10 cellular contexts compared by ENCODE assay signal in the genomic region with DNA sequence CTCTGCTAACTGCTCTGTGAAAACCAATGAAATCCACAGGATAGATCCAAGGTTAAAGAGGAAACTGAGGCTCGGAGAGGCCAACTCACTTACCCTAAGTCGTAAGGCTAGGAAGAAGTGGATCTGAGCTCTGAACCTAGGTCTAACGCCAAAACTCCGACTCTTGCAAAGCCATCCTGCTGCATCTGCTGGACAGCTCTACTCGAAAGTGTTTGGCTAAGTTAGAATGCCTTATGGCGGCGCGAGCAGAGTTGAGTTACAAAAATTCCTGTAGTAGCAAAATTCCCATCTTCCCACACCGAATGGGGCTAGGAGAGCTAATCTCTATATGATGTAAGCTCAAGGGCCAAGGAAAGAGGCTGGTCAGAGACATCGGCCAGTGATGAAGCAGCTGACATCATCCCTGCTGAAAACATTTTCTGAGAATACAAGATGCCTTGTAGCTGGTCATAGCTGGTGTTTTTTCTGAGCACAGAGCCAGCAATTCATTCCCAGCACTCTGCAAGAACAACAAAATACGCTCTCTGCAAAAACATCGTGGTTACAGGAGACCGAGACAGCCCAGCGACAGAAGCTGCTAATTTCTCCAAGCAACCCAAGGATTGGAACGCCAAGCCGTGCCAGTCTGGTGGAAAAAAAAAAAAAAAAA. TPM values are rescaled to one million over a fixed set of nuclear protein-coding genes. Genes with fewer than 3 reads are reported as not detected.
DNase-seq lines count a peak whose midpoint lies in the region; ATAC-seq, FAIRE-seq and TF ChIP-seq lines count a peak whose summit lies in the region.
"Had no signal": no experiment of that assay in that cellular context is flagged by ENCODE, and none has a peak within 500 bp of the region (broad histone marks: within the 10 kb centered on the region; RNA-seq: fewer than 3 reads in every experiment).

No MANE protein-coding gene starts in this region.

- H3K4me1 ChIP-seq in skeletal muscle satellite cell (ENCODE audit: control insufficient read depth, insufficient read depth, low read length): peaks cover 13% of the 10 kb centered on the region
- peaks cover 9% of the 10 kb centered on the region for H3K4me1 ChIP-seq in HAP-1

- H3K4me1 Mint-ChIP-seq in HFFc6 (ENCODE audit: low read depth): peaks cover 35% of the 10 kb centered on the region
- H3K4me1 Mint-ChIP-seq in activated CD4-positive, alpha-beta memory T cell treated with anti-CD3 and anti-CD28 coated beads for 36 hours (ENCODE audit: low read depth): peaks cover 31% of the 10 kb centered on the region
- H3K4me1 Mint-ChIP-seq in glutamatergic neuron (ENCODE audit: low read depth, unreplicated experiment): peaks cover 15% of the 10 kb centered on the region

- H3K9ac ChIP-seq in skeletal muscle satellite cell (ENCODE audit: low read depth, low read length): no peak overlapping the region

- peak overlapping the region; percentile 96 for H3K4me3 ChIP-seq in skeletal muscle satellite cell (ENCODE audit: low read length)
- no peak overlapping the region for H3K4me3 ChIP-seq in HAP-1

- H3K9me3 Mint-ChIP-seq in HFFc6: no peaks in the 10 kb centered on the region
- no peaks in the 10 kb centered on the region for H3K9me3 Mint-ChIP-seq in activated CD4-positive, alpha-beta memory T cell treated with anti-CD3 and anti-CD28 coated beads for 36 hours
- H3K9me3 Mint-ChIP-seq in glutamatergic neuron (ENCODE audit: unreplicated experiment): peaks cover under 1% of the 10 kb centered on the region

- H3K27me3 ChIP-seq in skeletal muscle satellite cell (ENCODE audit: control insufficient read depth, insufficient read depth, low read length) (no peaks in the 10 kb centered on the region), HAP-1 (ENCODE audit: low read depth) (no peaks in the 10 kb centered on the region)

- H3K9me3 ChIP-seq in skeletal muscle satellite cell (replicated peaks; ENCODE audit: low read length): no peaks in the 10 kb centered on the region
- H3K9me3 ChIP-seq in HAP-1: no peaks in the 10 kb centered on the region

- intact Hi-C loops in activated CD4-positive, alpha-beta memory T cell treated with anti-CD3 and anti-CD28 coated beads for 36 hours (cut with micrococcal nuclease): loop anchor here (2.0 kb wide), 1 partner anchor 19 kb away; no protein-coding TSS in a partner anchor

- TF ChIP-seq CTCF in HFFc6 (IDR thresholded peaks at IDR 0.05) (no peak), glutamatergic neuron (IDR thresholded peaks at IDR 0.05; ENCODE audit: partially characterized antibody, unreplicated experiment) (no peak)

- H3K27ac Mint-ChIP-seq in HFFc6 (peak overlapping the region; percentile 100; the same call in 1 of the 2 replicates), glutamatergic neuron (ENCODE audit: unreplicated experiment) (no peak overlapping the region)
- H3K27ac Mint-ChIP-seq in activated CD4-positive, alpha-beta memory T cell treated with anti-CD3 and anti-CD28 coated beads for 36 hours: no peak overlapping the region

- no peaks in the 10 kb centered on the region for H3K36me3 Mint-ChIP-seq in HFFc6 (ENCODE audit: low read depth)
- H3K36me3 Mint-ChIP-seq in activated CD4-positive, alpha-beta memory T cell treated with anti-CD3 and anti-CD28 coated beads for 36 hours: peaks cover 2% of the 10 kb centered on the region
- no peaks in the 10 kb centered on the region for H3K36me3 Mint-ChIP-seq in glutamatergic neuron (ENCODE audit: unreplicated experiment)

- CTCF ChIA-PET in activated CD4-positive, alpha-beta memory T cell treated with anti-CD3 and anti-CD28 coated beads for 36 hours (lab: Charles Lee): interaction anchor here (1.2 to 3.5 kb wide), 8 partner anchors 17 to 304 kb away, joined by 3 to 16 read pairs (median 6); no protein-coding TSS in a partner anchor

- DNase-seq in HFFc6 (no peak), glutamatergic neuron (no peak), HAP-1 (ENCODE audit: low spot score in 2 of 2) (no peak), GM19239 (ENCODE audit: insufficient read length, low spot score) (no peak)
- DNase-seq in activated CD4-positive, alpha-beta memory T cell treated with anti-CD3 and anti-CD28 coated beads for 36 hours: no peak
- DNase-seq: NCI-H1092; stimulated activated CD4-positive, alpha-beta T cell treated with anti-CD3 and anti-CD28 coated beads, Interleukin-4, amount 100 ng/mL, for 1 hour had no signal

- peaks cover 2% of the 10 kb centered on the region; the same call in 1 of the 2 replicates for H3K27me3 Mint-ChIP-seq in HFFc6 (ENCODE audit: insufficient read depth)
- no peaks in the 10 kb centered on the region for H3K27me3 Mint-ChIP-seq in activated CD4-positive, alpha-beta memory T cell treated with anti-CD3 and anti-CD28 coated beads for 36 hours
- peaks cover 2% of the 10 kb centered on the region for H3K27me3 Mint-ChIP-seq in glutamatergic neuron (ENCODE audit: unreplicated experiment)

- peak overlapping the region; percentile 97 for H3K4me3 Mint-ChIP-seq in HFFc6
- H3K4me3 Mint-ChIP-seq in activated CD4-positive, alpha-beta memory T cell treated with anti-CD3 and anti-CD28 coated beads for 36 hours: peak overlapping the region; percentile 98
- peak overlapping the region; percentile 86 for H3K4me3 Mint-ChIP-seq in glutamatergic neuron (ENCODE audit: unreplicated experiment)

- H3K4me2 ChIP-seq in skeletal muscle satellite cell (ENCODE audit: low read length): peak overlapping the region; percentile 82

- FAIRE-seq in GM19239 (lab: Jason Lieb, UNC): no peak
- FAIRE-seq: bronchial epithelial cell had no signal

- in situ Hi-C loops in HAP-1 (cut with MboI; ENCODE audit: low sequenced_read_pairs): no loop called here

- H3K36me3 ChIP-seq in skeletal muscle satellite cell (ENCODE audit: insufficient read depth, low read length) (peaks cover 8% of the 10 kb centered on the region), HAP-1 (replicated peaks) (peaks cover 8% of the 10 kb centered on the region)

- ATAC-seq in HG03439 (IDR thresholded peaks at IDR 0.05; ENCODE audit: unreplicated experiment): no peak

- POLR2A ChIA-PET in activated CD4-positive, alpha-beta memory T cell treated with anti-CD3 and anti-CD28 coated beads for 36 hours (lab: Charles Lee): interaction anchor here (1.3 kb wide), 1 partner anchor 317 kb away, joined by 5 read pairs; no protein-coding TSS in a partner anchor

RNA-seq across cellular contexts. Expression of a gene that starts 1.8 kb away (rescaled TPM):
- total RNA-seq in HFFc6 (2021; fragmentation: NEBNext Ultra II Directional; extraction: Animal tissue kit (Norgen Biotek cat#: 25700)): 1 to 10 TPM; 6.9 to 8.0 (median 7.2) TPM
- total RNA-seq in activated CD4-positive, alpha-beta memory T cell treated with anti-CD3 and anti-CD28 coated beads for 36 hours: 1 to 10 TPM; 7.9 to 8.6 TPM
- total RNA-seq in glutamatergic neuron (ENCODE audit: unreplicated experiment): 9.7 TPM
- 2.8 and 3.3 TPM in 2 replicates for total RNA-seq in skeletal muscle satellite cell (2012; rRNA removed)

RNA-seq across cellular contexts. Expression of a gene that starts 22.7 kb away (rescaled TPM):
- 10 to 100 TPM; 51.6 to 61.0 (median 56.1) TPM for total RNA-seq in HFFc6 (2021; fragmentation: NEBNext Ultra II Directional; extraction: Animal tissue kit (Norgen Biotek cat#: 25700))
- total RNA-seq in activated CD4-positive, alpha-beta memory T cell treated with anti-CD3 and anti-CD28 coated beads for 36 hours: 10 to 100 TPM; 72.1 to 72.4 TPM
- total RNA-seq in glutamatergic neuron (ENCODE audit: unreplicated experiment): 64.2 TPM
- total RNA-seq in skeletal muscle satellite cell (2012; rRNA removed): 81.4 and 126 TPM in 2 replicates
